In genomic region chr17:67343237-67343636, GRCh38 we compare ENCODE assay signal across 20 cellular contexts.
"Had no signal": no experiment of that assay in that cellular context is flagged by ENCODE, and none has a peak within 500 bp of the region (broad histone marks: within the 10 kb centered on the region; RNA-seq: fewer than 3 reads in every experiment).

No MANE protein-coding gene starts in this region.

- DNase-seq: activated CD4-positive, CD25-positive, alpha-beta regulatory T cell; activated naive CD8-positive, alpha-beta T cell treated with anti-CD3 and anti-CD28 coated beads, Interleukin-2, amount 10 ng/mL, durations not matched to agents 7 days and 5 days; body of pancreas; caudate nucleus; dorsolateral prefrontal cortex; foreskin fibroblast; mesenchymal stem cell; mucosa of descending colon; naive B cell; ovary; psoas muscle; right cardiac atrium; stomach; T-helper 9 cell had no signal

- H3K4me3 Mint-ChIP-seq: activated naive CD8-positive, alpha-beta T cell treated with anti-CD3 and anti-CD28 coated beads, Interleukin-2, amount 10 ng/mL, durations not matched to agents 7 days and 5 days; activated T-helper 17 cell treated with anti-CD3 and anti-CD28 coated beads, Interleukin-2, amount 50 U/mL, for 72 hours; naive B cell; type B pancreatic cell had no signal

- H3K27me3 ChIP-seq: body of pancreas, dorsolateral prefrontal cortex, hepatocyte, ovary, stomach had no signal

- H3K4me3 ChIP-seq: body of pancreas, dorsolateral prefrontal cortex, hepatocyte, mucosa of descending colon, ovary, psoas muscle, skin epidermis, stomach had no signal

- FAIRE-seq: colon had no signal

- H3K79me2 ChIP-seq: hepatocyte had no signal

- H3K27ac ChIP-seq: body of pancreas, dorsolateral prefrontal cortex, epithelial cell of prostate, hepatocyte, ovary, psoas muscle, skin epidermis, stomach had no signal

- H3K27ac Mint-ChIP-seq: activated naive CD8-positive, alpha-beta T cell treated with anti-CD3 and anti-CD28 coated beads, Interleukin-2, amount 10 ng/mL, durations not matched to agents 7 days and 5 days; activated T-helper 17 cell treated with anti-CD3 and anti-CD28 coated beads, Interleukin-2, amount 50 U/mL, for 72 hours; type B pancreatic cell had no signal

- H3K9me3 ChIP-seq: body of pancreas, mucosa of descending colon, ovary, psoas muscle, stomach had no signal

- H3K27me3 Mint-ChIP-seq: activated naive CD8-positive, alpha-beta T cell treated with anti-CD3 and anti-CD28 coated beads, Interleukin-2, amount 10 ng/mL, durations not matched to agents 7 days and 5 days; activated T-helper 17 cell treated with anti-CD3 and anti-CD28 coated beads, Interleukin-2, amount 50 U/mL, for 72 hours; naive B cell; type B pancreatic cell had no signal

- ATAC-seq: activated T-helper 17 cell treated with anti-CD3 and anti-CD28 coated beads, Interleukin-2, amount 50 U/mL, for 72 hours; body of pancreas; mucosa of descending colon; psoas muscle; right cardiac atrium had no signal

- H3K4me1 ChIP-seq: body of pancreas, psoas muscle, stomach had no signal

- H3K4me2 ChIP-seq: hepatocyte had no signal

- H3K4me1 Mint-ChIP-seq: activated naive CD8-positive, alpha-beta T cell treated with anti-CD3 and anti-CD28 coated beads, Interleukin-2, amount 10 ng/mL, durations not matched to agents 7 days and 5 days; activated T-helper 17 cell treated with anti-CD3 and anti-CD28 coated beads, Interleukin-2, amount 50 U/mL, for 72 hours; naive B cell had no signal

- H3K9me3 Mint-ChIP-seq: activated naive CD8-positive, alpha-beta T cell treated with anti-CD3 and anti-CD28 coated beads, Interleukin-2, amount 10 ng/mL, durations not matched to agents 7 days and 5 days; activated T-helper 17 cell treated with anti-CD3 and anti-CD28 coated beads, Interleukin-2, amount 50 U/mL, for 72 hours; naive B cell; type B pancreatic cell had no signal

- H3K36me3 ChIP-seq: ovary had no signal

- H2AFZ ChIP-seq: hepatocyte had no signal
